8 cellular contexts compared by ENCODE assay signal in the genomic region with DNA sequence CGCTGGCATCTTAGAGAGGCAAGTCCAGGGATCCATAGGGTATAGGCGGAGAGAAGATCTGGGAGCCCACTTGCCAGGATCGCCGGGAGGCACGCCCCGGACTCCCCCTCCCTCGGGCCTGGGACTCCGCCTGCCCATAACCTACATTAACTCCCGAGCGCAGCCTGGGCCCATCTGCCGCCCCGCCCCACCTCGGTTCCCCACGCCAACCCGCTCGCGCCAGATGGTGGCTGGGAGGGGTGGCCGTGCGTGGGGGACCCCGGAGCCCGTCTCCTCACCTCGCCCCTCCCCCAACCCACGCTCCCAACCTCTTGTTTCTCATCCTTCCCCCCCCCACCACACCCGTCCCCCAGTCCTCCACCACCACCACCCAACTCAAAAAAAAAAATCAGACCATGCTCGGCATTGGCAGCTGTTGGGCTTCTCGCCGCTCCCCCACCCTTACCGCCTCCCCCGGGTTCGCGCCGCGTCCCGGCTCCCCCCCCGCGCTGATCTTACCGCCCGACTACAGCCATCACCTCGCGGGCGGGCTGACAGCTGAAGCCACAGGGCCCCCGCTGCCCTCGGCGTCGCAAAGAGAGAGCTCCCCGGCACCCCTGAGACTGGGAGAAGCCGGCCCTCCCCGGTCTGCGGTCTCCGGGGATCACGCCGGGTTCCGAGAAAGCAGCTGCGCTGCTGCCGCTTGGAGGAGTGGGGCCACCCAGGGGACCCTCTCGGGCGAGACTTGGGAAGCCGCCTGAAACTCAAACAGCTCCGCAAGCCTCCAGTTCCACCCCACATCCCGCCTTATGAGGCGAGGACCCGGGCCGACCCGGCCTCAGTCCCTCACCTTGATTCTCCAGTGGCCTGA. TPM values are rescaled to one million over a fixed set of nuclear protein-coding genes. Genes with fewer than 3 reads are reported as not detected.
DNase-seq lines count a peak whose midpoint lies in the region; ATAC-seq and TF ChIP-seq lines count a peak whose summit lies in the region.

No MANE protein-coding gene starts in this region.

- TF ChIP-seq CTCF in cardiac muscle cell (IDR thresholded peaks at IDR 0.05; ENCODE audit: low read depth, low read length): no peak
- no peak for TF ChIP-seq CTCF in WTC11 (IDR thresholded peaks at IDR 0.05)
- TF ChIP-seq CTCF in type B pancreatic cell (conservative IDR thresholded peaks at IDR 0.05): no peak

- H3K4me1 Mint-ChIP-seq in WTC11: peaks cover 30% of the 10 kb centered on the region
- peaks cover 22% of the 10 kb centered on the region for H3K4me1 Mint-ChIP-seq in type B pancreatic cell (ENCODE audit: unreplicated experiment)

- H3K27ac ChIP-seq in cardiac muscle cell: no peak overlapping the region

- H3K27me3 Mint-ChIP-seq in WTC11 (ENCODE audit: low read depth) (peaks cover 100% of the 10 kb centered on the region), type B pancreatic cell (peaks cover 91% of the 10 kb centered on the region)

- no peak overlapping the region for H3K27ac Mint-ChIP-seq in WTC11
- peak overlapping the region; percentile 24 for H3K27ac Mint-ChIP-seq in type B pancreatic cell

- H3K27me3 ChIP-seq in cardiac muscle cell (peaks cover 100% of the 10 kb centered on the region), iPS-15b (ENCODE audit: control insufficient read depth, insufficient read depth, low read length) (peaks cover 92% of the 10 kb centered on the region)

- no peaks in the 10 kb centered on the region for H3K9me3 Mint-ChIP-seq in WTC11
- H3K9me3 Mint-ChIP-seq in type B pancreatic cell: no peaks in the 10 kb centered on the region

- ATAC-seq in Right ventricle myocardium inferior: no peak
- ATAC-seq in WTC11: no peak
- no peak for ATAC-seq in GM18517 (IDR thresholded peaks at IDR 0.05; ENCODE audit: unreplicated experiment)

- peak overlapping the region; percentile 80 for H3K4me3 Mint-ChIP-seq in WTC11
- peak overlapping the region; percentile 75 for H3K4me3 Mint-ChIP-seq in type B pancreatic cell

- no peaks in the 10 kb centered on the region for H3K36me3 Mint-ChIP-seq in WTC11
- H3K36me3 Mint-ChIP-seq in type B pancreatic cell: no peaks in the 10 kb centered on the region

- H3K4me3 ChIP-seq in cardiac muscle cell (peak overlapping the region; percentile 41), iPS-15b (ENCODE audit: low read depth, low read length) (peak overlapping the region; percentile 64)

- no peak overlapping the region for H3K9ac ChIP-seq in iPS-15b (ENCODE audit: low read depth, low read length)

- H3K36me3 ChIP-seq in cardiac muscle cell (no peaks in the 10 kb centered on the region), iPS-15b (ENCODE audit: control insufficient read depth, insufficient read depth, low read length) (no peaks in the 10 kb centered on the region)

- DNase-seq in cardiac muscle cell (ENCODE audit: low read depth in 1 of 2, low spot score in 1 of 2): no peak
- DNase-seq in Right ventricle myocardium inferior (ENCODE audit: missing footprints): no peak
- DNase-seq in WTC11 (ENCODE audit: low spot score): no peak
- peak; percentile 65 for DNase-seq in type B pancreatic cell (ENCODE audit: extremely low spot score, unreplicated experiment)
- no peak for DNase-seq in NCI-H2196 (lab: John Stamatoyannopoulos, UW; ENCODE audit: unreplicated experiment)
- DNase-seq in SKM-1 treated with dmso at 0.1 percent for 144 hours (lab: John Stamatoyannopoulos, UW; ENCODE audit: unreplicated experiment): no peak

- CTCF ChIA-PET in WTC11 (lab: Charles Lee): interaction anchor here (0.5 to 10.6 kb wide), 16 partner anchors 9 to 338 kb away, joined by 3 to 203 read pairs (median 8); a partner anchor contains a TSS

- H3K4me1 ChIP-seq in cardiac muscle cell (ENCODE audit: low read depth) (peaks cover 11% of the 10 kb centered on the region), iPS-15b (ENCODE audit: control insufficient read depth, insufficient read depth, low read length) (peaks cover 7% of the 10 kb centered on the region)

- POLR2A ChIA-PET in WTC11 (lab: Charles Lee): interaction anchor here (1.1 to 8.7 kb wide), 5 partner anchors 9 to 54 kb away, joined by 3 to 73 read pairs (median 17); a partner anchor contains a TSS

- intact Hi-C loops in Right ventricle myocardium inferior (cut with DNase I): no loop called here

- H3K9me3 ChIP-seq in cardiac muscle cell (ENCODE audit: low read depth): no peaks in the 10 kb centered on the region
- no peaks in the 10 kb centered on the region for H3K9me3 ChIP-seq in iPS-15b (ENCODE audit: control insufficient read depth, insufficient read depth, low read length)

TF ChIP-seq in WTC11, 78 proteins besides CTCF, POLR2A, EP300 and RAD21:
- TF ChIP-seq, protein P1, sequence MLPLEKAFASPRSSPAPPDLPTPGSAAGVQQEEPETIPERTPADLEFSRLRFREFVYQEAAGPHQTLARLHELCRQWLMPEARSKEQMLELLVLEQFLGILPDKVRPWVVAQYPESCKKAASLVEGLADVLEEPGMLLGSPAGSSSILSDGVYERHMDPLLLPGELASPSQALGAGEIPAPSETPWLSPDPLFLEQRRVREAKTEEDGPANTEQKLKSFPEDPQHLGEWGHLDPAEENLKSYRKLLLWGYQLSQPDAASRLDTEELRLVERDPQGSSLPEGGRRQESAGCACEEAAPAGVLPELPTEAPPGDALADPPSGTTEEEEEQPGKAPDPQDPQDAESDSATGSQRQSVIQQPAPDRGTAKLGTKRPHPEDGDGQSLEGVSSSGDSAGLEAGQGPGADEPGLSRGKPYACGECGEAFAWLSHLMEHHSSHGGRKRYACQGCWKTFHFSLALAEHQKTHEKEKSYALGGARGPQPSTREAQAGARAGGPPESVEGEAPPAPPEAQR (CRISPR knock-in tag; IDR thresholded peaks at IDR 0.05): no peak
- TF ChIP-seq ZBTB21 (CRISPR knock-in tag; IDR thresholded peaks at IDR 0.05; ENCODE audit: borderline replicate concordance): no peak
- TF ChIP-seq, protein P2, sequence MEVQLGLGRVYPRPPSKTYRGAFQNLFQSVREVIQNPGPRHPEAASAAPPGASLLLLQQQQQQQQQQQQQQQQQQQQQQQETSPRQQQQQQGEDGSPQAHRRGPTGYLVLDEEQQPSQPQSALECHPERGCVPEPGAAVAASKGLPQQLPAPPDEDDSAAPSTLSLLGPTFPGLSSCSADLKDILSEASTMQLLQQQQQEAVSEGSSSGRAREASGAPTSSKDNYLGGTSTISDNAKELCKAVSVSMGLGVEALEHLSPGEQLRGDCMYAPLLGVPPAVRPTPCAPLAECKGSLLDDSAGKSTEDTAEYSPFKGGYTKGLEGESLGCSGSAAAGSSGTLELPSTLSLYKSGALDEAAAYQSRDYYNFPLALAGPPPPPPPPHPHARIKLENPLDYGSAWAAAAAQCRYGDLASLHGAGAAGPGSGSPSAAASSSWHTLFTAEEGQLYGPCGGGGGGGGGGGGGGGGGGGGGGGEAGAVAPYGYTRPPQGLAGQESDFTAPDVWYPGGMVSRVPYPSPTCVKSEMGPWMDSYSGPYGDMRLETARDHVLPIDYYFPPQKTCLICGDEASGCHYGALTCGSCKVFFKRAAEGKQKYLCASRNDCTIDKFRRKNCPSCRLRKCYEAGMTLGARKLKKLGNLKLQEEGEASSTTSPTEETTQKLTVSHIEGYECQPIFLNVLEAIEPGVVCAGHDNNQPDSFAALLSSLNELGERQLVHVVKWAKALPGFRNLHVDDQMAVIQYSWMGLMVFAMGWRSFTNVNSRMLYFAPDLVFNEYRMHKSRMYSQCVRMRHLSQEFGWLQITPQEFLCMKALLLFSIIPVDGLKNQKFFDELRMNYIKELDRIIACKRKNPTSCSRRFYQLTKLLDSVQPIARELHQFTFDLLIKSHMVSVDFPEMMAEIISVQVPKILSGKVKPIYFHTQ (CRISPR knock-in tag; IDR thresholded peaks at IDR 0.05): no peak
- TF ChIP-seq, protein P3, sequence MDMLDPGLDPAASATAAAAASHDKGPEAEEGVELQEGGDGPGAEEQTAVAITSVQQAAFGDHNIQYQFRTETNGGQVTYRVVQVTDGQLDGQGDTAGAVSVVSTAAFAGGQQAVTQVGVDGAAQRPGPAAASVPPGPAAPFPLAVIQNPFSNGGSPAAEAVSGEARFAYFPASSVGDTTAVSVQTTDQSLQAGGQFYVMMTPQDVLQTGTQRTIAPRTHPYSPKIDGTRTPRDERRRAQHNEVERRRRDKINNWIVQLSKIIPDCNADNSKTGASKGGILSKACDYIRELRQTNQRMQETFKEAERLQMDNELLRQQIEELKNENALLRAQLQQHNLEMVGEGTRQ (CRISPR knock-in tag; IDR thresholded peaks at IDR 0.05): no peak
- TF ChIP-seq NR2C2 (CRISPR knock-in tag; IDR thresholded peaks at IDR 0.05): no peak

RNA-seq across cellular contexts. Expression of a gene that starts 1.4 kb away (rescaled TPM):
- total RNA-seq in cardiac muscle cell (0.11 and 0.71 TPM in 2 replicates), Right ventricle myocardium inferior (11.1 TPM), WTC11 (2021) (0.94 to 1.6 TPM (median 1.1 TPM) in 3 replicates), type B pancreatic cell (ENCODE audit: low replicate concordance) (2.9 and 5.9 TPM in 2 replicates)
- 0.42 TPM in 1 of 2 replicates, not detected in the other for polyA plus RNA-seq in cardiac muscle cell

RNA-seq across cellular contexts. Expression of a gene that starts 25.5 kb away (rescaled TPM):
- total RNA-seq in cardiac muscle cell (6.0 and 8.0 TPM in 2 replicates), Right ventricle myocardium inferior (0.81 TPM), WTC11 (2021) (17.2 to 31.0 TPM (median 17.7 TPM) in 3 replicates), type B pancreatic cell (ENCODE audit: low replicate concordance) (7.8 and 12.9 TPM in 2 replicates)
- 3.1 and 5.0 TPM in 2 replicates for polyA plus RNA-seq in cardiac muscle cell

RNA-seq across cellular contexts. Expression of a gene that starts 33.5 kb away (rescaled TPM):
- total RNA-seq in cardiac muscle cell (34.1 and 35.8 TPM in 2 replicates), Right ventricle myocardium inferior (20.6 TPM), WTC11 (2021) (22.0 to 27.3 TPM (median 24.1 TPM) in 3 replicates), type B pancreatic cell (ENCODE audit: low replicate concordance) (25.6 and 37.2 TPM in 2 replicates)
- polyA plus RNA-seq in cardiac muscle cell: 20.5 and 28.7 TPM in 2 replicates

RNA-seq across cellular contexts. Expression of a gene that starts 53.7 kb away (rescaled TPM):
- total RNA-seq in cardiac muscle cell (0.35 and 1.2 TPM in 2 replicates), Right ventricle myocardium inferior (not detected), WTC11 (2021) (5.0 to 5.4 TPM (median 5.1 TPM) in 3 replicates), type B pancreatic cell (ENCODE audit: low replicate concordance) (19.3 and 43.3 TPM in 2 replicates)
- 0.84 and 1.5 TPM in 2 replicates for polyA plus RNA-seq in cardiac muscle cell
